8 cellular contexts compared by ENCODE assay signal in the genomic region with DNA sequence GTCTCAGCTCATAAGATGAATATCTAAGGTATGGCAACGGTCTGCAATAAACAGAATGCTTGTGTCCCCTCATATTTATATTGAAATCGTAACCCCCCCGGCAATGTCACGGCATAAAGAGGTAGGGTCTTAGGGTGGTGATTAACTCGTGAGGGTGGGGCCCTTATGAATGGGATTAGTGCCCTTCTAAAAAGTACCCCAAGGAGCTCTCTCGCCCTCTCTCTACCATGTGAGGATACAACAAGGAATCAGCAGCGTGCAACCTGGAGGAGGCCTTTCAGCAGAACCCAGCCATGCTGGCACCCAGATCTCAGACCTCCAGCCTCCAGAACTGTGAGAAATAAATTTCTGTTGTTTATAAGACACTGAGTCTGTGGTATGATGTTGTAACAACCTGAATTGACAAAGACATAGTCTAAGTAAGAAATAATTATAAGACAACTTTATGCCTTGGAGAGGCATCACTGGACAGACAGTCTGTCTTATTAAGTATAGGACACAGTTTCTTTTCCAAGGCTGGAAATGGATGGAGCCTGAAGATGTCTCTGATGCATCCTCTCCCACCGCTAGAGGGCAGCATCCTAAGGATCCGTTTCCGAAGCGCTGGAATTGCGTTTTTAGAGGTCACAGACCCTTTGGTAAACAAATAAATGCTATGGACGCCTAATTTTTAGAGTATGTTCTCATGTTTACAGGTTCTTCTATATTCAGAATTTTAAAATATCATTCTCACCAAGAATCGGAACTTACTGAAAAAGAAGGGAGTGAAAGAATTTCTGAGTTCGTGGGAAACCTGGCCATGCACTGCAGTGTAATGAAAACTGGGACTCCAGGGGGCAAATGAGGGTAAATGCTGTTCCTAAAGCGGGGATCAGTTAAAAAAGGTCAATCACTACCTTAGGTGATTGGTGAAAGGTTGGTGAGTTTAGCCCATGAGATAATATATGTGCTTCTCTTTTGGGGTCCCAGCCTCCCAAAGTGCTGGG. TPM values are rescaled to one million over a fixed set of nuclear protein-coding genes. Genes with fewer than 3 reads are reported as not detected.
A peak's percentile ranks its signal among the peaks of the same experiment; 100 is the strongest.
DNase-seq lines count a peak whose midpoint lies in the region; ATAC-seq and TF ChIP-seq lines count a peak whose summit lies in the region.

No MANE protein-coding gene starts in this region.

- no peak overlapping the region for H2AK5ac ChIP-seq in trophoblast cell (ENCODE audit: low read length)

- intact Hi-C loops in activated CD8-positive, alpha-beta T cell treated with anti-CD3 and anti-CD28 coated beads for 36 hours (cut with micrococcal nuclease) = loop anchor here (10.0 kb wide), 2 partner anchors 91 to 211 kb away; no protein-coding TSS in a partner anchor

- H3K36me3 ChIP-seq in MG63 (no peaks in the 10 kb centered on the region), trophoblast cell (ENCODE audit: control insufficient read depth in 1 of 2, insufficient read depth in 2 of 2, low read length in 2 of 2) (no peaks in the 10 kb centered on the region)

- peaks cover 5% of the 10 kb centered on the region for H3K9me3 Mint-ChIP-seq in activated CD8-positive, alpha-beta T cell treated with anti-CD3 and anti-CD28 coated beads for 36 hours

- H3K27ac Mint-ChIP-seq in activated CD8-positive, alpha-beta T cell treated with anti-CD3 and anti-CD28 coated beads for 36 hours = no peak overlapping the region

- peak; percentile 51 for DNase-seq in NCI-H2196 (lab: John Stamatoyannopoulos, UW; ENCODE audit: unreplicated experiment)
- DNase-seq in NCI-H2196 treated with DMSO at 0.1 percent for 48 hours (lab: John Stamatoyannopoulos, UW; ENCODE audit: unreplicated experiment) = no peak
- DNase-seq in MG63 = peak; percentile 27
- DNase-seq in activated CD8-positive, alpha-beta T cell treated with anti-CD3 and anti-CD28 coated beads for 36 hours = peak; percentile 56
- DNase-seq in fibroblast of the aortic adventitia (ENCODE audit: low read depth) = peak; percentile 61
- peak; percentile 34 to 92 for DNase-seq in trophoblast cell

- H3K4ac ChIP-seq in trophoblast cell (ENCODE audit: low read depth, low read length) = no peak overlapping the region

- H2BK5ac ChIP-seq in trophoblast cell (ENCODE audit: low read depth, low read length, poor library complexity) = no peak overlapping the region

- H3K27me3 ChIP-seq in MG63 (peaks cover 6% of the 10 kb centered on the region), trophoblast cell (ENCODE audit: insufficient read depth, low read length) (no peaks in the 10 kb centered on the region)

- no peaks in the 10 kb centered on the region for H3K4me1 ChIP-seq in trophoblast cell (ENCODE audit: control insufficient read depth in 1 of 2, insufficient read depth in 2 of 2, low read length in 2 of 2)

- H3K4me3 Mint-ChIP-seq in activated CD8-positive, alpha-beta T cell treated with anti-CD3 and anti-CD28 coated beads for 36 hours = no peak overlapping the region

- no CpG with 5 or more reads among the region's 16 CpGs for WGBS in trophoblast cell (ENCODE audit: extremely low coverage, insufficient coverage, insufficient read length)

- no peak overlapping the region for H3K4me3 ChIP-seq in MG63
- H3K4me3 ChIP-seq in fibroblast of the aortic adventitia (ENCODE audit: low read depth, low read length) = no peak overlapping the region
- no peak overlapping the region for H3K4me3 ChIP-seq in trophoblast cell (ENCODE audit: low read depth, low read length)

- H3K4me1 Mint-ChIP-seq in activated CD8-positive, alpha-beta T cell treated with anti-CD3 and anti-CD28 coated beads for 36 hours (ENCODE audit: low read depth) = no peaks in the 10 kb centered on the region

- H3K9me3 ChIP-seq in MG63 (peaks cover 2% of the 10 kb centered on the region; the same call in 1 of the 2 replicates), trophoblast cell (ENCODE audit: insufficient read depth, low read depth, low read length) (no peaks in the 10 kb centered on the region)

- no peak for ATAC-seq in activated CD8-positive, alpha-beta T cell treated with anti-CD3 and anti-CD28 coated beads for 36 hours
- ATAC-seq in HG03108 (IDR thresholded peaks at IDR 0.05; ENCODE audit: unreplicated experiment) (no peak), HG02852 (IDR thresholded peaks at IDR 0.05; ENCODE audit: unreplicated experiment) (no peak)

- CTCF ChIA-PET in activated CD8-positive, alpha-beta T cell treated with anti-CD3 and anti-CD28 coated beads for 36 hours (lab: Charles Lee) = interaction anchor here (0.7 to 2.5 kb wide), 18 partner anchors 10 to 92 kb away, joined by 3 to 19 read pairs (median 3); partner anchors contain the start of gene FBL

- POLR2A ChIA-PET in activated CD8-positive, alpha-beta T cell treated with anti-CD3 and anti-CD28 coated beads for 36 hours (lab: Charles Lee) = no interaction called here

- H4K91ac ChIP-seq in trophoblast cell (ENCODE audit: low read depth, low read length) = no peak overlapping the region

- TF ChIP-seq CTCF in activated CD8-positive, alpha-beta T cell treated with anti-CD3 and anti-CD28 coated beads for 36 hours (IDR thresholded peaks at IDR 0.05) = peak; percentile 92
- TF ChIP-seq CTCF in fibroblast of the aortic adventitia (IDR thresholded peaks at IDR 0.05; ENCODE audit: insufficient read depth, low read length) = peak; percentile 90

- peaks cover 11% of the 10 kb centered on the region for H3K27me3 Mint-ChIP-seq in activated CD8-positive, alpha-beta T cell treated with anti-CD3 and anti-CD28 coated beads for 36 hours

- no peak overlapping the region for H3K4me2 ChIP-seq in trophoblast cell (ENCODE audit: low read length)

- H3K23ac ChIP-seq in trophoblast cell (ENCODE audit: low read length) = no peak overlapping the region

- H3K36me3 Mint-ChIP-seq in activated CD8-positive, alpha-beta T cell treated with anti-CD3 and anti-CD28 coated beads for 36 hours (ENCODE audit: low read depth) = no peaks in the 10 kb centered on the region

- no peak overlapping the region for H2BK120ac ChIP-seq in trophoblast cell (ENCODE audit: insufficient read depth, low read length, poor library complexity)

- no peaks in the 10 kb centered on the region for H3K79me2 ChIP-seq in trophoblast cell (ENCODE audit: control insufficient read depth, insufficient read depth, low read length, poor library complexity)

- no peak overlapping the region for H2BK12ac ChIP-seq in trophoblast cell (ENCODE audit: low read length)

- H2AFZ ChIP-seq in trophoblast cell (ENCODE audit: insufficient read depth, low read length, poor library complexity) = no peak overlapping the region

- H3K79me1 ChIP-seq in trophoblast cell (ENCODE audit: low read length) = no peaks in the 10 kb centered on the region

- H3K27ac ChIP-seq in trophoblast cell (ENCODE audit: low read depth, low read length) = no peak overlapping the region

- H3K18ac ChIP-seq in trophoblast cell (ENCODE audit: low read length) = no peak overlapping the region

- H3K9ac ChIP-seq in trophoblast cell (ENCODE audit: low read length) = no peak overlapping the region

- H4K12ac ChIP-seq in trophoblast cell (ENCODE audit: low read depth, low read length) = no peak overlapping the region

- no peak overlapping the region for H3K14ac ChIP-seq in trophoblast cell (ENCODE audit: low read length)

- no peak overlapping the region for H4K8ac ChIP-seq in trophoblast cell (ENCODE audit: low read depth, low read length)

RNA-seq across cellular contexts. Expression of gene LEUTX, which starts 13.3 kb away (rescaled TPM):
- not detected in 2 replicates for total RNA-seq in MG63 (2014; rRNA removed; shearing (Covaris generic); ENCODE audit: low replicate concordance)
- not detected for total RNA-seq in activated CD8-positive, alpha-beta T cell treated with anti-CD3 and anti-CD28 coated beads for 36 hours
- not detected in 2 replicates for total RNA-seq in fibroblast of the aortic adventitia (ENCODE audit: low replicate concordance)
- polyA plus RNA-seq in trophoblast cell (2013) = not detected in 2 replicates

RNA-seq across cellular contexts. Expression of gene CLC, which starts 27.6 kb away (rescaled TPM):
- not detected in 2 replicates for total RNA-seq in MG63 (2014; rRNA removed; shearing (Covaris generic); ENCODE audit: low replicate concordance)
- total RNA-seq in activated CD8-positive, alpha-beta T cell treated with anti-CD3 and anti-CD28 coated beads for 36 hours = not detected
- not detected in 2 replicates for total RNA-seq in fibroblast of the aortic adventitia (ENCODE audit: low replicate concordance)
- polyA plus RNA-seq in trophoblast cell (2013) = not detected in 2 replicates
